Comparison of ENCODE assay signal across 16 cellular contexts in genomic region chr6:73537677-73538076, GRCh38. TPM values are rescaled to one million over a fixed set of nuclear protein-coding genes. Genes with fewer than 3 reads are reported as not detected.
DNase-seq lines count a peak whose midpoint lies in the region; ATAC-seq and TF ChIP-seq lines count a peak whose summit lies in the region.
"Had no signal": no experiment of that assay in that cellular context is flagged by ENCODE, and none has a peak within 500 bp of the region (broad histone marks: within the 10 kb centered on the region; RNA-seq: fewer than 3 reads in every experiment).

No MANE protein-coding gene starts in this region.

- no peaks in the 10 kb centered on the region for H3K27me3 ChIP-seq in H7 (ENCODE audit: control insufficient read depth, insufficient read depth, low read length)
- H3K27me3 ChIP-seq: esophagus squamous epithelium had no signal

- TF ChIP-seq CTCF in GM13976 (IDR thresholded peaks at IDR 0.05; ENCODE audit: borderline replicate concordance, control extremely low read depth, extremely low read depth, insufficient read depth, missing control alignments) = no peak

- H3K36me3 ChIP-seq in H7 (replicated peaks; ENCODE audit: control insufficient read depth, insufficient read depth, low read length) = no peaks in the 10 kb centered on the region
- H3K36me3 ChIP-seq: esophagus squamous epithelium had no signal

- ATAC-seq in GM18870 (IDR thresholded peaks at IDR 0.05; ENCODE audit: unreplicated experiment) = peak; percentile 61
- peak; percentile 81 for ATAC-seq in HG03432 (IDR thresholded peaks at IDR 0.05; ENCODE audit: unreplicated experiment)
- ATAC-seq in left lobe of liver = peak; percentile 73
- no peak for ATAC-seq in HG02678 (IDR thresholded peaks at IDR 0.05; ENCODE audit: unreplicated experiment)
- ATAC-seq in GM21447 (IDR thresholded peaks at IDR 0.05; ENCODE audit: unreplicated experiment) = no peak
- ATAC-seq: effector memory CD8-positive, alpha-beta T cell; left cardiac atrium; natural killer cell treated with Interleukin-12 subunit alpha and Interleukin-12 subunit beta and Interleukin-15 and Interleukin-18, amount 100 ng/mL, for 72 hours had no signal

- in situ Hi-C loops in GM13976 (cut with MboI; ENCODE audit: low sequenced_read_pairs, unreplicated experiment) = no loop called here

- DNase-seq in GM13976 (ENCODE audit: low spot score) (peak; percentile 26), left lobe of liver (ENCODE audit: low spot score) (no peak), NCI-H1930 (lab: John Stamatoyannopoulos, UW) (no peak), H7 (no peak)
- DNase-seq: activated naive CD8-positive, alpha-beta T cell treated with anti-CD3 and anti-CD28 coated beads, Interleukin-2, amount 10 ng/mL, durations not matched to agents 7 days and 5 days; activated T-cell treated with anti-CD3 and anti-CD28 coated beads, Interleukin-2, amount 50 U/mL, for 72 hours; effector memory CD8-positive, alpha-beta T cell; esophagus squamous epithelium; left cardiac atrium; NCI-H1436 treated with DMSO at 0.1 percent for 48 hours; NCI-H524 treated with DMSO at 0.1 percent for 48 hours had no signal

- H3K4me3 ChIP-seq in H7 (ENCODE audit: insufficient read depth, low read depth, low read length) = no peak overlapping the region
- H3K4me3 ChIP-seq: esophagus squamous epithelium had no signal

RNA-seq across cellular contexts. Expression of gene EEF1A1, which starts 16.8 kb away (rescaled TPM):
- 3,300 TPM for total RNA-seq in left lobe of liver
- total RNA-seq in H7 (2014; rRNA removed; shearing (Covaris generic)) = 12,173 and 12,318 TPM in 2 replicates

Comparison
In these comparisons a context has a peak if more than half of its experiments do, and no peak if none do; other contexts are left out.
1. ATAC-seq: peak in GM18870 (single experiment), HG03432 (single experiment) and left lobe of liver (single experiment); none in HG02678 (single experiment) and GM21447 (single experiment).